In genomic region chr3:105827101-105827634, GRCh38 we compare ENCODE assay signal across 9 cellular contexts. TPM values are rescaled to one million over a fixed set of nuclear protein-coding genes. Genes with fewer than 3 reads are reported as not detected.
A peak's percentile ranks its signal among the peaks of the same experiment; 100 is the strongest.
DNase-seq lines count a peak whose midpoint lies in the region; ATAC-seq and TF ChIP-seq lines count a peak whose summit lies in the region.
"Had no signal": no experiment of that assay in that cellular context is flagged by ENCODE, and none has a peak within 500 bp of the region (broad histone marks: within the 10 kb centered on the region; RNA-seq: fewer than 3 reads in every experiment).

No MANE protein-coding gene starts in this region.

- H3K27ac ChIP-seq in OCI-LY7 (ENCODE audit: low read depth, low read length, poor library complexity, severe bottlenecking) (no peak overlapping the region), dorsolateral prefrontal cortex (no peak overlapping the region)

- TF ChIP-seq CTCF in OCI-LY7 (conservative IDR thresholded peaks at IDR 0.05; ENCODE audit: low read length) = no peak
- TF ChIP-seq CTCF in dorsolateral prefrontal cortex (IDR thresholded peaks at IDR 0.05 in 54 of 56, conservative IDR thresholded peaks at IDR 0.05 in 2 of 56; ENCODE audit: low read depth in 1 of 56, partially characterized antibody in 56 of 56) = no peak

- H3K27me3 ChIP-seq in dorsolateral prefrontal cortex = no peaks in the 10 kb centered on the region
- H3K27me3 ChIP-seq: transverse colon had no signal

- H3K4me3 ChIP-seq in OCI-LY7 (ENCODE audit: low read depth, low read length, poor library complexity, severe bottlenecking) (no peak overlapping the region), dorsolateral prefrontal cortex (no peak overlapping the region)
- H3K4me3 ChIP-seq: transverse colon had no signal

- BruUV-seq in OCI-LY7 (replicated peaks; lab: Mats Ljungman, UMichigan) = no TSS peak

- DNase-seq in OCI-LY7 (ENCODE audit: low spot score) (no peak), islet precursor cell (peak; percentile 58), left lobe of liver (ENCODE audit: low spot score) (no peak), dorsolateral prefrontal cortex (no peak), NOMO-1 treated with dmso at 0.1 percent for 144 hours (lab: John Stamatoyannopoulos, UW; ENCODE audit: unreplicated experiment) (no peak)
- DNase-seq in stimulated activated naive CD4-positive, alpha-beta T cell (lab: John Stamatoyannopoulos, UW) = no peak

- peaks cover 8% of the 10 kb centered on the region for H3K36me3 ChIP-seq in OCI-LY7 (ENCODE audit: insufficient read depth, low read length)
- H3K36me3 ChIP-seq: transverse colon had no signal

- H3K9me3 ChIP-seq in OCI-LY7 (ENCODE audit: low read length) = no peaks in the 10 kb centered on the region
- H3K9me3 ChIP-seq: transverse colon had no signal

- peak; percentile 16 for TF ChIP-seq POLR2A in GM18505 (IDR thresholded peaks at IDR 0.05; ENCODE audit: borderline replicate concordance, extremely low read depth, insufficient read depth, insufficient read length)

- H3K9me2 ChIP-seq in OCI-LY7 (ENCODE audit: insufficient read depth, low read length) = no peaks in the 10 kb centered on the region

- peak; percentile 46 for ATAC-seq in GM18505 (IDR thresholded peaks at IDR 0.05; ENCODE audit: unreplicated experiment)
- peak; percentile 42 for ATAC-seq in GM21447 (IDR thresholded peaks at IDR 0.05; ENCODE audit: unreplicated experiment)
- no peak for ATAC-seq in left lobe of liver

- peaks cover 38% of the 10 kb centered on the region for H3K79me2 ChIP-seq in OCI-LY7 (ENCODE audit: insufficient read depth, low read depth, low read length)

- POLR2A ChIA-PET in OCI-LY7 (lab: Charles Lee) = interaction anchor here (0.9 to 2.8 kb wide), 3 partner anchors 10 to 18 kb away, joined by 3 to 16 read pairs (median 3); no protein-coding TSS in a partner anchor

- H2AFZ ChIP-seq in OCI-LY7 (ENCODE audit: low read length) = peak overlapping the region; percentile 16; the same call in 1 of the 2 replicates

- intact Hi-C loops in OCI-LY7 (cut with micrococcal nuclease; ENCODE audit: unreplicated experiment) (no loop called here), dorsolateral prefrontal cortex (cut with DNase I) (no loop called here)

- no peaks in the 10 kb centered on the region for H4K20me1 ChIP-seq in OCI-LY7 (ENCODE audit: insufficient read depth, low read length)

- H3K4me1 ChIP-seq in OCI-LY7 (ENCODE audit: insufficient read depth, low read length, poor library complexity, severe bottlenecking) = peaks cover 78% of the 10 kb centered on the region

- CTCF ChIA-PET in OCI-LY7 (lab: Charles Lee; ENCODE audit: unreplicated experiment) = no interaction called here

- H3K4me2 ChIP-seq in OCI-LY7 (ENCODE audit: low read length) = peak overlapping the region; percentile 33; the same call in 1 of the 2 replicates

RNA-seq across cellular contexts. Expression of gene CBLB, which starts 41.6 kb away (rescaled TPM):
- total RNA-seq in OCI-LY7 (2014; rRNA removed; shearing (Covaris generic)) = 24.5 and 57.7 TPM in 2 replicates
- total RNA-seq in OCI-LY7 (2022) = 38.5 and 51.6 TPM in 2 replicates
- 9.5 TPM for total RNA-seq in left lobe of liver
- 10 to 100 TPM; 13.4 to 34.8 (median 20.8) TPM for total RNA-seq in dorsolateral prefrontal cortex
